In genomic region chr7:92830047-92830446, GRCh38 we compare ENCODE assay signal across 10 cellular contexts. TPM values are rescaled to one million over a fixed set of nuclear protein-coding genes. Genes with fewer than 3 reads are reported as not detected.
DNase-seq lines count a peak whose midpoint lies in the region; ATAC-seq and TF ChIP-seq lines count a peak whose summit lies in the region.
"Had no signal": no experiment of that assay in that cellular context is flagged by ENCODE, and none has a peak within 500 bp of the region (broad histone marks: within the 10 kb centered on the region; RNA-seq: fewer than 3 reads in every experiment).

No MANE protein-coding gene starts in this region.

- H3K4me3 Mint-ChIP-seq in activated CD8-positive, alpha-beta T cell treated with anti-CD3 and anti-CD28 coated beads for 36 hours, result peak overlapping the region; percentile 94
- peak overlapping the region in 9 of 10 donors; percentile 8 to 99 (median 94) for H3K4me3 Mint-ChIP-seq in naive thymus-derived CD4-positive, alpha-beta T cell

- peak overlapping the region; percentile 86 to 99 (median 94) for H3K4me2 ChIP-seq in BLaER1 treated with 17β-estradiol and CSF1 and Interleukin-3, amounts not matched to agents 10 nM and 100 nM
- H3K4me2 ChIP-seq in GM23248 (ENCODE audit: unreplicated experiment), result peak overlapping the region; percentile 19

- H3K9me3 ChIP-seq in BLaER1 treated with 17β-estradiol and CSF1 and Interleukin-3, amounts not matched to agents 10 nM and 100 nM (replicated peaks in 1 of 11), result no peaks in the 10 kb centered on the region
- H3K9me3 ChIP-seq in GM23248 (ENCODE audit: low read depth) (no peaks in the 10 kb centered on the region), lower lobe of right lung (no peaks in the 10 kb centered on the region)
- no peaks in the 10 kb centered on the region for H3K9me3 ChIP-seq in naive thymus-derived CD4-positive, alpha-beta T cell (ENCODE audit: control insufficient read depth in 2 of 3, low read length in 3 of 3)

- no peaks in the 10 kb centered on the region for H3K27me3 Mint-ChIP-seq in activated CD8-positive, alpha-beta T cell treated with anti-CD3 and anti-CD28 coated beads for 36 hours
- peaks cover 0 to 4% (median 0%) of the 10 kb centered on the region in 5 donors for H3K27me3 Mint-ChIP-seq in naive thymus-derived CD4-positive, alpha-beta T cell

- no peak overlapping the region for H3K9ac ChIP-seq in BLaER1 treated with 17β-estradiol and CSF1 and Interleukin-3, amounts not matched to agents 10 nM and 100 nM
- H3K9ac ChIP-seq in GM23248, result no peak overlapping the region

- peak overlapping the region; percentile 65 for H3K27ac Mint-ChIP-seq in activated CD8-positive, alpha-beta T cell treated with anti-CD3 and anti-CD28 coated beads for 36 hours
- peak overlapping the region in 3 of 9 donors; percentile 21 to 85 (median 42) for H3K27ac Mint-ChIP-seq in naive thymus-derived CD4-positive, alpha-beta T cell

- H3K36me3 Mint-ChIP-seq in activated CD8-positive, alpha-beta T cell treated with anti-CD3 and anti-CD28 coated beads for 36 hours (ENCODE audit: low read depth), result peaks cover 68% of the 10 kb centered on the region
- H3K36me3 Mint-ChIP-seq in naive thymus-derived CD4-positive, alpha-beta T cell, result peaks cover 0 to 54% (median 5%) of the 10 kb centered on the region in 5 donors

- H3K9me3 Mint-ChIP-seq in activated CD8-positive, alpha-beta T cell treated with anti-CD3 and anti-CD28 coated beads for 36 hours, result no peaks in the 10 kb centered on the region
- H3K9me3 Mint-ChIP-seq in naive thymus-derived CD4-positive, alpha-beta T cell, result peaks cover 0 to 2% (median 0%) of the 10 kb centered on the region in 11 donors

- WGBS in GM23248 (ENCODE audit: low coverage in 1 of 2, low lambda C conversion rate in 2 of 2, missing lambda C conversion rate in 2 of 2), 2 experiments, result 93 to 100% methylated on average over 1 of the region's 1 CpG

- POLR2A ChIA-PET in activated CD8-positive, alpha-beta T cell treated with anti-CD3 and anti-CD28 coated beads for 36 hours (lab: Charles Lee), result interaction anchor here (0.8 to 1.5 kb wide), 5 partner anchors 20 to 302 kb away, joined by 3 to 4 read pairs (median 3); partner anchors contain the start of genes PEX1 and RBM48
- POLR2A ChIA-PET in naive thymus-derived CD4-positive, alpha-beta T cell (lab: Charles Lee), result no interaction called here

- peaks cover 89% of the 10 kb centered on the region for H3K79me2 ChIP-seq in GM23248 (ENCODE audit: insufficient read depth)

- peaks cover 42 to 74% (median 66%) of the 10 kb centered on the region in 11 experiments for H3K27me3 ChIP-seq in BLaER1 treated with 17β-estradiol and CSF1 and Interleukin-3, amounts not matched to agents 10 nM and 100 nM
- H3K27me3 ChIP-seq in GM23248 (replicated peaks; ENCODE audit: insufficient read depth), result no peaks in the 10 kb centered on the region
- no peaks in the 10 kb centered on the region for H3K27me3 ChIP-seq in naive thymus-derived CD4-positive, alpha-beta T cell (ENCODE audit: control insufficient read depth in 2 of 2, insufficient read depth in 2 of 2, low read length in 2 of 2)
- H3K27me3 ChIP-seq in lower lobe of right lung (ENCODE audit: low read depth), result no peaks in the 10 kb centered on the region

- peaks cover 41% of the 10 kb centered on the region for H3F3A ChIP-seq in GM23248 (ENCODE audit: insufficient read depth)

- no peak for ATAC-seq in activated CD8-positive, alpha-beta T cell treated with anti-CD3 and anti-CD28 coated beads for 36 hours
- no peak for ATAC-seq in naive thymus-derived CD4-positive, alpha-beta T cell
- ATAC-seq in GM19463 (IDR thresholded peaks at IDR 0.05; ENCODE audit: unreplicated experiment) (no peak), lower lobe of right lung (no peak)

- peak overlapping the region in 3 of 11 experiments; percentile 68 to 86 (median 82); a peak in 2 of 22 replicates for H3K27ac ChIP-seq in BLaER1 treated with 17β-estradiol and CSF1 and Interleukin-3, amounts not matched to agents 10 nM and 100 nM
- H3K27ac ChIP-seq in GM23248, result peak overlapping the region; percentile 87; the same call in 1 of the 2 replicates
- H3K27ac ChIP-seq in naive thymus-derived CD4-positive, alpha-beta T cell (ENCODE audit: low read depth, low read length), result no peak overlapping the region
- no peak overlapping the region for H3K27ac ChIP-seq in lower lobe of right lung

- no peaks in the 10 kb centered on the region for H3K9me2 ChIP-seq in GM23248 (ENCODE audit: insufficient read depth)

- H4K20me1 ChIP-seq in BLaER1 treated with 17β-estradiol and CSF1 and Interleukin-3, amounts not matched to agents 10 nM and 100 nM, result peaks cover 0 to 19% (median 0%) of the 10 kb centered on the region in 11 experiments; a peak in 3 of 22 replicates
- no peaks in the 10 kb centered on the region for H4K20me1 ChIP-seq in GM23248 (ENCODE audit: insufficient read depth)

- intact Hi-C loops in activated CD8-positive, alpha-beta T cell treated with anti-CD3 and anti-CD28 coated beads for 36 hours (cut with micrococcal nuclease), result loop anchor here (5.0 kb wide), 2 partner anchors 72 to 207 kb away; no protein-coding TSS in a partner anchor
- intact Hi-C loops in naive thymus-derived CD4-positive, alpha-beta T cell (cut with micrococcal nuclease), result loop anchor here (1.0 to 10.0 kb wide), 8 partner anchors 8 to 1827 kb away; partner anchors contain the start of genes AKAP9 (in 1 of the 2), ANKIB1 (in 1 of the 2), CYP51A1 (in 1 of the 2) and GATAD1 (in 1 of the 2)
- intact Hi-C loops in lower lobe of right lung (cut with DNase I), result loop anchor here (10.0 kb wide), 1 partner anchor 135 kb away; no protein-coding TSS in a partner anchor

- DNase-seq in GM23248, result no peak
- DNase-seq in activated CD8-positive, alpha-beta T cell treated with anti-CD3 and anti-CD28 coated beads for 36 hours, result no peak
- no peak for DNase-seq in naive thymus-derived CD4-positive, alpha-beta T cell
- no peak for DNase-seq in NCI-H526 (lab: John Stamatoyannopoulos, UW)
- no peak for DNase-seq in lower lobe of right lung
- DNase-seq: cerebellar nuclear complex, NCI-H1092 had no signal

- CTCF ChIA-PET in activated CD8-positive, alpha-beta T cell treated with anti-CD3 and anti-CD28 coated beads for 36 hours (lab: Charles Lee), result interaction anchor here (1.0 to 6.3 kb wide), 6 partner anchors 12 to 209 kb away, joined by 4 to 65 read pairs (median 6); no protein-coding TSS in a partner anchor
- CTCF ChIA-PET in naive thymus-derived CD4-positive, alpha-beta T cell (lab: Charles Lee), result no interaction called here

- in situ Hi-C loops in GM23248 (cut with MboI), result loop anchor here (10.0 kb wide), 3 partner anchors 135 to 225 kb away; no protein-coding TSS in a partner anchor

- no peaks in the 10 kb centered on the region; a peak in 1 of 22 replicates for H3K36me3 ChIP-seq in BLaER1 treated with 17β-estradiol and CSF1 and Interleukin-3, amounts not matched to agents 10 nM and 100 nM
- H3K36me3 ChIP-seq in GM23248 (ENCODE audit: low read depth) (no peaks in the 10 kb centered on the region), lower lobe of right lung (no peaks in the 10 kb centered on the region)
- peaks cover 0 to 13% (median 0%) of the 10 kb centered on the region in 3 experiments for H3K36me3 ChIP-seq in naive thymus-derived CD4-positive, alpha-beta T cell (ENCODE audit: control insufficient read depth in 2 of 3, insufficient read depth in 3 of 3, low read length in 3 of 3)

- no peak for TF ChIP-seq CTCF in activated CD8-positive, alpha-beta T cell treated with anti-CD3 and anti-CD28 coated beads for 36 hours (IDR thresholded peaks at IDR 0.05)
- no peak for TF ChIP-seq CTCF in lower lobe of right lung (IDR thresholded peaks at IDR 0.05)

- H3K4me1 ChIP-seq in BLaER1 treated with 17β-estradiol and CSF1 and Interleukin-3, amounts not matched to agents 10 nM and 100 nM, result peaks cover 29 to 41% (median 38%) of the 10 kb centered on the region in 10 experiments
- H3K4me1 ChIP-seq in GM23248 (ENCODE audit: insufficient read depth) (peaks cover 53% of the 10 kb centered on the region), lower lobe of right lung (peaks cover 27% of the 10 kb centered on the region)
- H3K4me1 ChIP-seq in naive thymus-derived CD4-positive, alpha-beta T cell (ENCODE audit: control insufficient read depth in 2 of 2, insufficient read depth in 2 of 2, low read length in 2 of 2), result peaks cover 32 to 43% of the 10 kb centered on the region in 2 donors

- H3K4me1 Mint-ChIP-seq in activated CD8-positive, alpha-beta T cell treated with anti-CD3 and anti-CD28 coated beads for 36 hours (ENCODE audit: low read depth), result peaks cover 60% of the 10 kb centered on the region
- peaks cover 30 to 68% (median 64%) of the 10 kb centered on the region in 7 donors for H3K4me1 Mint-ChIP-seq in naive thymus-derived CD4-positive, alpha-beta T cell

- H2AFZ ChIP-seq in GM23248, result no peak overlapping the region

- H3K4me3 ChIP-seq in BLaER1 treated with 17β-estradiol and CSF1 and Interleukin-3, amounts not matched to agents 10 nM and 100 nM, result no peak overlapping the region; a peak in 1 of 20 replicates
- H3K4me3 ChIP-seq in GM23248 (0 out of 2 replicates have a peak overlapping the region, but pooled peaks have one; percentile 88), lower lobe of right lung (no peak overlapping the region)
- no peak overlapping the region for H3K4me3 ChIP-seq in naive thymus-derived CD4-positive, alpha-beta T cell (ENCODE audit: low read length)
- H3K4me3 ChIP-seq: skin epidermis had no signal

RNA-seq across cellular contexts. Expression of gene CDK6, which starts 6.3 kb away (rescaled TPM):
- 61.5 and 77.0 TPM in 2 replicates for total RNA-seq in GM23248 (2014; rRNA removed; shearing (Covaris generic))
- 16.1 and 17.8 TPM in 2 replicates for polyA plus RNA-seq in GM23248 (2016; fragmentation: Nextera tagmentation; extraction: Ambion mirVana)
- total RNA-seq in activated CD8-positive, alpha-beta T cell treated with anti-CD3 and anti-CD28 coated beads for 36 hours, result 100 to 1,000 TPM; 130 to 138 TPM
- 100 to 1,000 TPM in 1 of 5 experiments, 10 to 100 TPM in 4; 15.8 to 156 (median 61.9) TPM for total RNA-seq in naive thymus-derived CD4-positive, alpha-beta T cell
- polyA plus RNA-seq in naive thymus-derived CD4-positive, alpha-beta T cell, result 10 to 100 TPM; 30.0 to 36.8 TPM
- 21.7 TPM for total RNA-seq in lower lobe of right lung
